In the genomic region with DNA sequence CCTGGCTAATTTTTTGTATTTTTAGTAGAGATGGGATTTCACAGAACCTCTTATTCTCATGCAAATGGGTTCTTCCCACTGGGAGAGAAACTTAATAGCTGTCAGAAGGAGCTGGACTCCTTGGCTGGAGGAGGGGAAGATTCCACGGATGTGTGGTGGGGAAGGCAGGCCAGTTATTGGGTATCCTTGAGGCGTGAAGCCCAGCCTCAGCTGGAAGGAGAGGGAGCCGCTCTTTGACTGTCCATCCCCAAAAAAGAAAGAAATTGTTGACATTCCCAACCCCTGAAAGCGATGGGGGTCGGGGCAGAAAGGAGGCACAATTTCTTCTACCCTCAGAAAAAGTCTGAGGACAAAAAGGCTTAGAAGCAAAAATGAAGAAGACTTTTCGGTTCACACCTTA, we compare ENCODE assay signal across 25 cellular contexts.
A peak's percentile ranks its signal among the peaks of the same experiment; 100 is the strongest.
DNase-seq lines count a peak whose midpoint lies in the region; ATAC-seq, FAIRE-seq and TF ChIP-seq lines count a peak whose summit lies in the region.
"Had no signal": no experiment of that assay in that cellular context is flagged by ENCODE, and none has a peak within 500 bp of the region (broad histone marks: within the 10 kb centered on the region; RNA-seq: fewer than 3 reads in every experiment).

No MANE protein-coding gene starts in this region.

- peak overlapping the region; percentile 20; the same call in 1 of the 2 replicates for H2AFZ ChIP-seq in OCI-LY3 (ENCODE audit: low read depth, low read length)
- peak overlapping the region; percentile 24 for H2AFZ ChIP-seq in neuronal stem cell (ENCODE audit: low read length)
- no peak overlapping the region for H2AFZ ChIP-seq in MM.1S (ENCODE audit: low read length)

- no peaks in the 10 kb centered on the region; the same call in 1 of the 2 replicates for H3K9me3 ChIP-seq in HAP-1
- H3K9me3 ChIP-seq in OCI-LY3 (ENCODE audit: insufficient read depth, low read length), result no peaks in the 10 kb centered on the region
- no peaks in the 10 kb centered on the region for H3K9me3 ChIP-seq in iPS-20b (ENCODE audit: insufficient read depth, low read depth, low read length)
- H3K9me3 ChIP-seq in neuronal stem cell (replicated peaks in 1 of 2; ENCODE audit: control insufficient read depth in 2 of 2, insufficient read depth in 1 of 2, low read depth in 1 of 2, low read length in 2 of 2), result no peaks in the 10 kb centered on the region
- no peaks in the 10 kb centered on the region for H3K9me3 ChIP-seq in MM.1S (replicated peaks; ENCODE audit: insufficient read depth, low read length)
- H3K9me3 ChIP-seq: Peyer's patch had no signal

- no peak overlapping the region for H2BK120ac ChIP-seq in neuronal stem cell (ENCODE audit: low read depth, low read length)

- peaks cover 15% of the 10 kb centered on the region for H3K9me3 Mint-ChIP-seq in osteocyte (ENCODE audit: unreplicated experiment)

- H3K27ac Mint-ChIP-seq in osteocyte (ENCODE audit: unreplicated experiment), result no peak overlapping the region

- peaks cover 24% of the 10 kb centered on the region for H3K4me1 ChIP-seq in HAP-1
- H3K4me1 ChIP-seq in OCI-LY3 (ENCODE audit: low read length), result peaks cover 25% of the 10 kb centered on the region
- peaks cover 19% of the 10 kb centered on the region for H3K4me1 ChIP-seq in iPS-20b (ENCODE audit: insufficient read depth, low read length)
- peaks cover 3 to 12% of the 10 kb centered on the region in 2 donors for H3K4me1 ChIP-seq in neuronal stem cell (ENCODE audit: control insufficient read depth in 2 of 2, insufficient read depth in 1 of 2, low read depth in 1 of 2, low read length in 2 of 2)
- H3K4me1 ChIP-seq in MM.1S (ENCODE audit: low read length), result no peaks in the 10 kb centered on the region
- H3K4me1 ChIP-seq: Peyer's patch had no signal

- H3K9me2 ChIP-seq in MM.1S (replicated peaks; ENCODE audit: insufficient read depth, low read length), result no peaks in the 10 kb centered on the region

- no peak overlapping the region for H2AK5ac ChIP-seq in neuronal stem cell (ENCODE audit: low read depth, low read length)

- H3K36me3 ChIP-seq in HAP-1 (replicated peaks) (no peaks in the 10 kb centered on the region), OCI-LY3 (replicated peaks; ENCODE audit: low read depth, low read length) (no peaks in the 10 kb centered on the region), iPS-20b (ENCODE audit: insufficient read depth, low read depth, low read length) (no peaks in the 10 kb centered on the region), neuronal stem cell (replicated peaks in 1 of 2; ENCODE audit: control insufficient read depth in 2 of 2, insufficient read depth in 2 of 2, low read length in 2 of 2) (no peaks in the 10 kb centered on the region), MM.1S (replicated peaks; ENCODE audit: insufficient read depth, low read length) (no peaks in the 10 kb centered on the region)
- H3K36me3 ChIP-seq: Peyer's patch had no signal

- H3K27ac ChIP-seq in OCI-LY3 (ENCODE audit: low read length) (peak overlapping the region; percentile 87), iPS-20b (ENCODE audit: low read length) (peak overlapping the region; percentile 55), neuronal stem cell (replicated peaks; ENCODE audit: low read length) (no peak overlapping the region), MM.1S (ENCODE audit: low read length) (no peak overlapping the region)
- H3K27ac ChIP-seq: Peyer's patch, SK-N-MC had no signal

- no peaks in the 10 kb centered on the region for H3K27me3 ChIP-seq in HAP-1 (ENCODE audit: low read depth)
- no peaks in the 10 kb centered on the region for H3K27me3 ChIP-seq in OCI-LY3 (ENCODE audit: low read depth, low read length)
- no peaks in the 10 kb centered on the region for H3K27me3 ChIP-seq in iPS-20b (ENCODE audit: insufficient read depth, low read length)
- no peaks in the 10 kb centered on the region for H3K27me3 ChIP-seq in neuronal stem cell (ENCODE audit: control insufficient read depth in 3 of 3, insufficient read depth in 3 of 3, low read depth in 1 of 3, low read length in 3 of 3)
- H3K27me3 ChIP-seq in MM.1S (replicated peaks; ENCODE audit: insufficient read depth, low read length), result no peaks in the 10 kb centered on the region
- H3K27me3 ChIP-seq: Peyer's patch had no signal

- no peaks in the 10 kb centered on the region for H4K20me1 ChIP-seq in OCI-LY3 (ENCODE audit: insufficient read depth, low read length)
- no peaks in the 10 kb centered on the region for H4K20me1 ChIP-seq in MM.1S (ENCODE audit: insufficient read depth, low read length)

- H3K18ac ChIP-seq in neuronal stem cell (ENCODE audit: low read length), result no peak overlapping the region

- H3K79me1 ChIP-seq in neuronal stem cell (ENCODE audit: low read depth, low read length), result no peaks in the 10 kb centered on the region

- H3K23ac ChIP-seq in neuronal stem cell (ENCODE audit: low read depth, low read length, poor library complexity), result no peak overlapping the region

- no peak for FAIRE-seq in RCC 7860 (lab: Jason Lieb, UNC)
- FAIRE-seq: G401.6, H54, HepG2, K562 had no signal

- no peak overlapping the region for H2BK12ac ChIP-seq in neuronal stem cell (ENCODE audit: low read length)

- no CpG with 5 or more reads among the region's 6 CpGs for WGBS in neuronal stem cell (ENCODE audit: extremely low coverage in 2 of 2, insufficient read length in 2 of 2, insufficient replicate concordance in 1 of 2), 2 donors

- no peaks in the 10 kb centered on the region for H3K79me2 ChIP-seq in OCI-LY3 (ENCODE audit: low read length)
- no peaks in the 10 kb centered on the region for H3K79me2 ChIP-seq in MM.1S (ENCODE audit: low read length)

- peaks cover 4% of the 10 kb centered on the region for H3K36me3 Mint-ChIP-seq in osteocyte (ENCODE audit: unreplicated experiment)
- H3K36me3 Mint-ChIP-seq: CD4-positive, alpha-beta memory T cell had no signal

- H3K4me3 Mint-ChIP-seq in osteocyte (ENCODE audit: unreplicated experiment), result no peak overlapping the region
- H3K4me3 Mint-ChIP-seq: CD4-positive, alpha-beta memory T cell had no signal

- H3K4me1 Mint-ChIP-seq in osteocyte (ENCODE audit: unreplicated experiment), result no peaks in the 10 kb centered on the region
- H3K4me1 Mint-ChIP-seq: CD4-positive, alpha-beta memory T cell had no signal

- H3F3A ChIP-seq in MM.1S (ENCODE audit: insufficient read depth, low read length), result no peaks in the 10 kb centered on the region

- H3K4me3 ChIP-seq in HAP-1, result no peak overlapping the region
- no peak overlapping the region for H3K4me3 ChIP-seq in OCI-LY3 (ENCODE audit: low read length)
- no peak overlapping the region for H3K4me3 ChIP-seq in iPS-20b (ENCODE audit: low read length)
- H3K4me3 ChIP-seq in neuronal stem cell (ENCODE audit: low read length in 2 of 2), result no peak overlapping the region
- no peak overlapping the region for H3K4me3 ChIP-seq in MM.1S (ENCODE audit: low read length)
- H3K4me3 ChIP-seq: K562, Peyer's patch, SK-N-MC had no signal

- no peak for ATAC-seq in HG03520 (IDR thresholded peaks at IDR 0.05; ENCODE audit: unreplicated experiment)
- ATAC-seq: HepG2, K562 had no signal

- TF ChIP-seq CTCF in OCI-LY3 (IDR thresholded peaks at IDR 0.05; ENCODE audit: low read depth, low read length), result no peak
- no peak for TF ChIP-seq CTCF in osteocyte (IDR thresholded peaks at IDR 0.05)
- no peak for TF ChIP-seq CTCF in MM.1S (IDR thresholded peaks at IDR 0.05; ENCODE audit: low read length)

- H3K4me2 ChIP-seq in OCI-LY3 (ENCODE audit: low read length), result peak overlapping the region; percentile 70
- H3K4me2 ChIP-seq in neuronal stem cell (ENCODE audit: insufficient read depth, low read length, poor library complexity, severe bottlenecking), result no peak overlapping the region
- H3K4me2 ChIP-seq in MM.1S (ENCODE audit: low read depth, low read length), result no peak overlapping the region

- DNase-seq in HAP-1 (ENCODE audit: low spot score in 2 of 2) (peak; percentile 54 to 58), neuronal stem cell (ENCODE audit: low spot score) (no peak), osteocyte (ENCODE audit: extremely low spot score, unreplicated experiment) (no peak), MM.1S (no peak), RCC 7860 (ENCODE audit: low spot score) (no peak)
- DNase-seq: C1 segment of cervical spinal cord; CD4-positive, alpha-beta memory T cell; COR-L47; DMS53; Kasumi-1; NCI-H1105 treated with DMSO at 0.1 percent for 48 hours; NCI-H146; NCI-H2029; NCI-H2227 treated with DMSO at 0.1 percent for 48 hours; NCI-H526 treated with DMSO at 0.1 percent for 48 hours; Peyer's patch; SIG-M5 had no signal

- no peak overlapping the region for H2BK15ac ChIP-seq in neuronal stem cell (ENCODE audit: low read length)

- no peak overlapping the region for H3K14ac ChIP-seq in neuronal stem cell (ENCODE audit: low read length)

- no peak overlapping the region for H2BK5ac ChIP-seq in neuronal stem cell (ENCODE audit: low read length)

- H3K4ac ChIP-seq in neuronal stem cell (ENCODE audit: low read length), result no peak overlapping the region

- in situ Hi-C loops in HAP-1 (cut with MboI; ENCODE audit: low sequenced_read_pairs), result no loop called here

- no peak overlapping the region for H4K8ac ChIP-seq in neuronal stem cell (ENCODE audit: low read depth, low read length)

- no peaks in the 10 kb centered on the region for H3K27me3 Mint-ChIP-seq in osteocyte (ENCODE audit: unreplicated experiment)
- H3K27me3 Mint-ChIP-seq: CD4-positive, alpha-beta memory T cell had no signal

- H3K9ac ChIP-seq in OCI-LY3 (ENCODE audit: low read length) (peak overlapping the region; percentile 46; the same call in 1 of the 2 replicates), iPS-20b (ENCODE audit: low read depth, low read length) (peak overlapping the region; percentile 24; the same call in 1 of the 2 replicates), neuronal stem cell (ENCODE audit: low read depth, low read length, poor library complexity) (no peak overlapping the region), MM.1S (ENCODE audit: low read length) (no peak overlapping the region)

- no peak overlapping the region for H4K91ac ChIP-seq in neuronal stem cell (ENCODE audit: low read depth, low read length, poor library complexity)

Comparison
In these comparisons a context has a peak if more than half of its experiments do, and no peak if none do; other contexts are left out.
1. DNase-seq: peak in HAP-1 (2 of 2); none in neuronal stem cell (single experiment), osteocyte (single experiment), MM.1S (single experiment) and RCC 7860 (single experiment).
2. H3K27ac ChIP-seq: peak in OCI-LY3 (single experiment) and iPS-20b (single experiment); none in neuronal stem cell (single experiment) and MM.1S (single experiment).
3. H3K9ac ChIP-seq: peak in OCI-LY3 (single experiment) and iPS-20b (single experiment); none in neuronal stem cell (single experiment) and MM.1S (single experiment).